Comparison of ENCODE assay signal across 27 cellular contexts in the genomic region with DNA sequence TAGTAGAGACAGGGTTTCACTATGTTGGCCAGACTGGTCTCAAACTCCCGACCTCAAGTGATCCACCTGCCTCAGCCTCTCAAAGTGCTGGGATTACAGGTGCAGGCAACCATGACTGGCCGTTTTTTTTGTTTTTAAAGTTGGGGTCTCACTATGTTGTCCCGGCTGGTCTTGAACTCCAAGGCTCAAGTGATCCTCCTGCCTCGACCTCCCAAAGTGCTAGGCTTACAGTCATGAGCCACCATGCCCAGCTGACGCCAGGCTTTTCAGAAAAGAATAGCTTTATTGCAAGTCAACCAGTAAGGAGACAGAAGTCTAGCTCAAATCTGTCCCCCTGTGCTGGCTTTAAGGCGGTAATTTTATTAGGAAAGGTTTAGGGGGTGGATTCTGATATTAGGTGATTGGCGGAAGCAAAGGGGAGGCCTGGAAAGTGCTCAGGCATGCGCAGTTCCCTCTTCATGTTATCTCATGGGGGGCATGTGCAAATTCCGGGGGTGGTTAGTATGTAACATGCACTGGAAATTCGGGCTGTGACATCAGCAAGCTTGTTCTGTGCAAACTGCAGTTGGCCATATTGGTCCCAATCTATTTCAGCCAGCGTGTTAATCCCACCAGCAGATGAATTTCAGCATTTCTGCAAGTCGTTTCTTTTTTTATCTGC. TPM values are rescaled to one million over a fixed set of nuclear protein-coding genes. Genes with fewer than 3 reads are reported as not detected.
DNase-seq lines count a peak whose midpoint lies in the region; ATAC-seq, FAIRE-seq and TF ChIP-seq lines count a peak whose summit lies in the region.
"Had no signal": no experiment of that assay in that cellular context is flagged by ENCODE, and none has a peak within 500 bp of the region (broad histone marks: within the 10 kb centered on the region; RNA-seq: fewer than 3 reads in every experiment).

No MANE protein-coding gene starts in this region.

- H3K27ac ChIP-seq in K562 (ENCODE audit: extremely low read depth, low read depth, low read length), result no peak overlapping the region
- H3K27ac ChIP-seq: BLaER1 had no signal

- no peak overlapping the region for H3K4me3 ChIP-seq in K562
- H3K4me3 ChIP-seq: BLaER1, GM12878 had no signal

- H2AFZ ChIP-seq in K562 (ENCODE audit: low read depth, low read length), result no peak overlapping the region

- no peak overlapping the region for H3K27ac Mint-ChIP-seq in natural killer cell treated with Interleukin-12 subunit alpha and Interleukin-12 subunit beta and Interleukin-15 and Interleukin-18, amount 100 ng/mL, for 72 hours
- H3K27ac Mint-ChIP-seq in natural killer cell, result no peak overlapping the region
- H3K27ac Mint-ChIP-seq: CD14-positive monocyte; CD4-positive, alpha-beta memory T cell; CD4-positive, CD25-positive, alpha-beta regulatory T cell had no signal

- no peak for ATAC-seq in natural killer cell treated with Interleukin-12 subunit alpha and Interleukin-12 subunit beta and Interleukin-15 and Interleukin-18, amount 100 ng/mL, for 72 hours
- no peak for ATAC-seq in natural killer cell
- ATAC-seq in K562, result no peak
- no peak for ATAC-seq in HG03175 (IDR thresholded peaks at IDR 0.05; ENCODE audit: unreplicated experiment)
- no peak for ATAC-seq in HG02571 (IDR thresholded peaks at IDR 0.05; ENCODE audit: unreplicated experiment)
- ATAC-seq: GM12878 had no signal

- TF ChIP-seq POLR2A in K562 (conservative IDR thresholded peaks at IDR 0.05), result no peak

- H3K27me3 ChIP-seq in K562 (ENCODE audit: control insufficient read depth in 2 of 2, insufficient read depth in 2 of 2, low read length in 2 of 2), result no peaks in the 10 kb centered on the region
- H3K27me3 ChIP-seq: BE2C, BLaER1 had no signal

- H3K9ac ChIP-seq in K562 (ENCODE audit: insufficient read depth in 1 of 2, low read depth in 2 of 2, low read length in 2 of 2), result no peak overlapping the region; a peak in 1 of 4 replicates
- H3K9ac ChIP-seq: BLaER1 had no signal

- no peaks in the 10 kb centered on the region for H3K9me1 ChIP-seq in K562 (ENCODE audit: control insufficient read depth, insufficient read depth, low read length)

- no peak for TF ChIP-seq CTCF in natural killer cell (IDR thresholded peaks at IDR 0.05)
- TF ChIP-seq CTCF in K562 (IDR thresholded peaks at IDR 0.05 in 2 of 3, conservative IDR thresholded peaks at IDR 0.05 in 1 of 3; ENCODE audit: insufficient read depth in 2 of 3, low read depth in 1 of 3, low read length in 3 of 3), result no peak

- TF ChIP-seq RAD21 in K562 (CRISPR knock-in tag; conservative IDR thresholded peaks at IDR 0.05 in 1 of 2, IDR thresholded peaks at IDR 0.05 in 1 of 2), result no peak

- no peaks in the 10 kb centered on the region for H3K4me1 Mint-ChIP-seq in natural killer cell treated with Interleukin-12 subunit alpha and Interleukin-12 subunit beta and Interleukin-15 and Interleukin-18, amount 100 ng/mL, for 72 hours (ENCODE audit: low read depth in 2 of 2)
- no peaks in the 10 kb centered on the region for H3K4me1 Mint-ChIP-seq in natural killer cell
- H3K4me1 Mint-ChIP-seq: CD4-positive, alpha-beta memory T cell; CD4-positive, CD25-positive, alpha-beta regulatory T cell; CD8-positive, alpha-beta memory T cell had no signal

- peak; percentile 39 for DNase-seq in natural killer cell treated with Interleukin-12 subunit alpha and Interleukin-12 subunit beta and Interleukin-15 and Interleukin-18, amount 100 ng/mL, for 72 hours (ENCODE audit: low spot score)
- DNase-seq in natural killer cell (no peak), K562 (ENCODE audit: extremely low read depth in 1 of 4, low spot score in 3 of 4) (peak in 1 of 4 experiments; percentile 18), head of caudate nucleus (peak in 40 of 42 donors; percentile 3 to 73 (median 42)), putamen (ENCODE audit: low spot score) (peak; percentile 35), DMS53 (lab: John Stamatoyannopoulos, UW) (no peak)
- DNase-seq: 8988T; ACHN; BE2C; C1 segment of cervical spinal cord; CD4-positive, alpha-beta memory T cell; CD4-positive, CD25-positive, alpha-beta regulatory T cell; CD8-positive, alpha-beta memory T cell; COR-L47; DMS 273 treated with DMSO at 0.1 percent for 48 hours; DMS153; DND-41; EL; GDM1 had no signal

- peaks cover 0 to under 1% of the 10 kb centered on the region in 2 experiments; a peak in 1 of 5 replicates for H3K4me1 ChIP-seq in K562 (replicated peaks in 1 of 2; ENCODE audit: control insufficient read depth in 2 of 2, insufficient read depth in 2 of 2, low read length in 2 of 2)
- H3K4me1 ChIP-seq: BE2C had no signal

- FAIRE-seq in K562 (lab: Jason Lieb, UNC), result no peak
- FAIRE-seq: A204.1, GM12878, GM12892, GM18507 had no signal

- H4K20me1 ChIP-seq in K562 (replicated peaks; ENCODE audit: control insufficient read depth, insufficient read depth, low read length), result no peaks in the 10 kb centered on the region

- no peak overlapping the region for H3K4me2 ChIP-seq in K562 (ENCODE audit: insufficient read depth, low read length)
- H3K4me2 ChIP-seq: BLaER1 had no signal

- H3K36me3 ChIP-seq in K562 (ENCODE audit: control insufficient read depth, insufficient read depth, low read length), result peaks cover 4% of the 10 kb centered on the region; the same call in 1 of the 3 replicates

- peaks cover 4% of the 10 kb centered on the region for H3K36me3 Mint-ChIP-seq in natural killer cell treated with Interleukin-12 subunit alpha and Interleukin-12 subunit beta and Interleukin-15 and Interleukin-18, amount 100 ng/mL, for 72 hours
- H3K36me3 Mint-ChIP-seq in natural killer cell, result peaks cover 4% of the 10 kb centered on the region

- no peaks in the 10 kb centered on the region for H3K79me2 ChIP-seq in K562 (ENCODE audit: control insufficient read depth, insufficient read depth, low read length)

- POLR2A ChIA-PET in K562 (lab: Yijun Ruan, JAX), result interaction anchor here (0.7 kb wide), 1 partner anchor 353 kb away, joined by 3 read pairs; no protein-coding TSS in a partner anchor

- H3K9me3 Mint-ChIP-seq in natural killer cell treated with Interleukin-12 subunit alpha and Interleukin-12 subunit beta and Interleukin-15 and Interleukin-18, amount 100 ng/mL, for 72 hours, result no peaks in the 10 kb centered on the region
- no peaks in the 10 kb centered on the region for H3K9me3 Mint-ChIP-seq in natural killer cell
- H3K9me3 Mint-ChIP-seq: CD14-positive monocyte; CD4-positive, alpha-beta memory T cell; CD4-positive, CD25-positive, alpha-beta regulatory T cell; CD8-positive, alpha-beta memory T cell had no signal

- no peaks in the 10 kb centered on the region for H3K27me3 Mint-ChIP-seq in natural killer cell treated with Interleukin-12 subunit alpha and Interleukin-12 subunit beta and Interleukin-15 and Interleukin-18, amount 100 ng/mL, for 72 hours
- H3K27me3 Mint-ChIP-seq in natural killer cell (ENCODE audit: low read depth in 2 of 2), result no peaks in the 10 kb centered on the region
- H3K27me3 Mint-ChIP-seq: CD4-positive, alpha-beta memory T cell; CD4-positive, CD25-positive, alpha-beta regulatory T cell had no signal

- in situ Hi-C loops in K562 (cut with MboI), result no loop called here

- CTCF ChIA-PET in K562 (lab: Yijun Ruan, JAX; ENCODE audit: low intra/inter-chr PET ratio), result interaction anchor here (0.7 kb wide), 1 partner anchor 38 kb away, joined by 4 read pairs; no protein-coding TSS in a partner anchor

- H3K4me3 Mint-ChIP-seq in natural killer cell treated with Interleukin-12 subunit alpha and Interleukin-12 subunit beta and Interleukin-15 and Interleukin-18, amount 100 ng/mL, for 72 hours, result no peak overlapping the region
- H3K4me3 Mint-ChIP-seq in natural killer cell, result no peak overlapping the region
- H3K4me3 Mint-ChIP-seq: CD14-positive monocyte; CD4-positive, alpha-beta memory T cell; CD4-positive, CD25-positive, alpha-beta regulatory T cell; CD8-positive, alpha-beta memory T cell had no signal

- no peaks in the 10 kb centered on the region for H3K9me3 ChIP-seq in K562 (replicated peaks; ENCODE audit: control insufficient read depth, insufficient read depth, low read depth, low read length)
- H3K9me3 ChIP-seq: BE2C, BLaER1 had no signal

- intact Hi-C loops in natural killer cell (cut with micrococcal nuclease), result no loop called here
- intact Hi-C loops in K562 (cut with micrococcal nuclease), result no loop called here
- intact Hi-C loops in head of caudate nucleus (cut with DNase I), result no loop called here

- no peak for TF ChIP-seq EP300 in K562 (IDR thresholded peaks at IDR 0.05; ENCODE audit: low read length)

- BruUV-seq in K562 (replicated peaks; lab: Mats Ljungman, UMichigan), result no TSS peak

- 34% methylated on average over 12 of the region's 12 CpGs for WGBS in K562 (ENCODE audit: insufficient coverage, low coverage, missing lambda C conversion rate)

RNA-seq across cellular contexts. Expression of gene LIMK1, which starts 42.7 kb away (rescaled TPM):
- total RNA-seq in natural killer cell treated with Interleukin-12 subunit alpha and Interleukin-12 subunit beta and Interleukin-15 and Interleukin-18, amount 100 ng/mL, for 72 hours, result 10 to 100 TPM; 48.4 to 52.9 TPM
- 10 to 100 TPM; 54.0 to 66.0 (median 55.0) TPM for total RNA-seq in natural killer cell
- total RNA-seq in K562 (2011; cell fraction: chromatin; rRNA removed; ENCODE audit: low replicate concordance), result 23.2 and 66.1 TPM in 2 replicates
- 28.6 and 29.9 TPM in 2 replicates for total RNA-seq in K562 (2011; cell fraction: nucleolus; rRNA removed)
- 24.9 and 30.2 TPM in 2 replicates for total RNA-seq in K562 (2011; cell fraction: nucleoplasm; rRNA removed)
- total RNA-seq in K562 (2014; rRNA removed), result 21.1 and 23.1 TPM in 2 replicates
- total RNA-seq in K562 (2014; rRNA removed; fragmentation: Illumina TruSeq; extraction: Trizol), result 5.1 and 6.4 TPM in 2 replicates
- 15.0 and 16.0 TPM in 2 replicates for total RNA-seq in K562 (2015; rRNA removed; fragmentation: Illumina TruSeq; extraction: Trizol)
- 29.0 and 30.0 TPM in 2 replicates for total RNA-seq in K562 (2021)
- polyA plus RNA-seq in K562 (2011; rRNA removed), result 14.3 and 17.7 TPM in 2 replicates
- polyA plus RNA-seq in K562 (2011; cell fraction: cytosol; rRNA removed), result 17.9 and 46.8 TPM in 2 replicates
- 22.4 and 50.0 TPM in 2 replicates for polyA plus RNA-seq in K562 (2011; cell fraction: nucleus; rRNA removed)
- 18.8 and 23.1 TPM in 2 replicates for polyA plus RNA-seq in K562 (2012)
- polyA plus RNA-seq in K562 (2014; fragmentation: Illumina TruSeq; extraction: Trizol), result 24.5 and 36.9 TPM in 2 replicates
- under 1 TPM; 0.14 to 0.38 TPM for polyA plus RNA-seq in K562 (2014; fragmentation: Nextera tagmentation; extraction: Ambion mirVana)
- polyA plus RNA-seq in K562 (2014; rRNA removed), result 15.9 and 18.1 TPM in 2 replicates
- polyA minus RNA-seq in K562 (2011; rRNA and poly(A)+ RNA removed), result 6.9 and 18.5 TPM in 2 replicates
- 15.1 and 16.3 TPM in 2 replicates for polyA minus RNA-seq in K562 (2011; cell fraction: cytosol; rRNA and poly(A)+ RNA removed)
- 6.2 and 7.5 TPM in 2 replicates for polyA minus RNA-seq in K562 (2011; cell fraction: nucleus; rRNA and poly(A)+ RNA removed)

RNA-seq across cellular contexts. Expression of gene EIF4H, which starts 47.8 kb away (rescaled TPM):
- 100 to 1,000 TPM; 344 to 347 TPM for total RNA-seq in natural killer cell treated with Interleukin-12 subunit alpha and Interleukin-12 subunit beta and Interleukin-15 and Interleukin-18, amount 100 ng/mL, for 72 hours
- total RNA-seq in natural killer cell (100 to 1,000 TPM; 286 to 294 (median 294) TPM), K562 (2014; rRNA removed) (315 and 338 TPM in 2 replicates), K562 (2014; rRNA removed; fragmentation: Illumina TruSeq; extraction: Trizol) (262 and 319 TPM in 2 replicates), K562 (2015; rRNA removed; fragmentation: Illumina TruSeq; extraction: Trizol) (350 and 354 TPM in 2 replicates), K562 (2021) (408 and 416 TPM in 2 replicates)
- total RNA-seq in K562 (2011; cell fraction: chromatin; rRNA removed; ENCODE audit: low replicate concordance), result 135 and 180 TPM in 2 replicates
- total RNA-seq in K562 (2011; cell fraction: nucleolus; rRNA removed), result 102 and 103 TPM in 2 replicates
- 156 and 188 TPM in 2 replicates for total RNA-seq in K562 (2011; cell fraction: nucleoplasm; rRNA removed)
- polyA plus RNA-seq in K562 (2011; rRNA removed) (346 and 435 TPM in 2 replicates), K562 (2014; fragmentation: Illumina TruSeq; extraction: Trizol) (319 and 334 TPM in 2 replicates), K562 (2014; fragmentation: Nextera tagmentation; extraction: Ambion mirVana) (10 to 100 TPM; 11.0 to 15.9 TPM), K562 (2014; rRNA removed) (369 and 425 TPM in 2 replicates)
- polyA plus RNA-seq in K562 (2011; cell fraction: cytosol; rRNA removed), result 391 and 403 TPM in 2 replicates
- 160 and 185 TPM in 2 replicates for polyA plus RNA-seq in K562 (2011; cell fraction: nucleus; rRNA removed)
- 372 and 407 TPM in 2 replicates for polyA plus RNA-seq in K562 (2012)
- 295 and 304 TPM in 2 replicates for polyA minus RNA-seq in K562 (2011; rRNA and poly(A)+ RNA removed)
- 159 and 193 TPM in 2 replicates for polyA minus RNA-seq in K562 (2011; cell fraction: cytosol; rRNA and poly(A)+ RNA removed)
- polyA minus RNA-seq in K562 (2011; cell fraction: nucleus; rRNA and poly(A)+ RNA removed), result 95.7 and 151 TPM in 2 replicates

Comparison
In these comparisons a context has a peak if more than half of its experiments do, and no peak if none do; other contexts are left out.
1. DNase-seq: peak in natural killer cell treated with Interleukin-12 subunit alpha and Interleukin-12 subunit beta and Interleukin-15 and Interleukin-18, amount 100 ng/mL, for 72 hours (single experiment), head of caudate nucleus (40 of 42) and putamen (single experiment); none in natural killer cell (single experiment) and DMS53 (single experiment).